Comparison of ENCODE assay signal across 15 cellular contexts in genomic region chr3:71088742-71089141, GRCh38.
A peak's percentile ranks its signal among the peaks of the same experiment; 100 is the strongest.
DNase-seq lines count a peak whose midpoint lies in the region; ATAC-seq and TF ChIP-seq lines count a peak whose summit lies in the region.
"Had no signal": no experiment of that assay in that cellular context is flagged by ENCODE, and none has a peak within 500 bp of the region (broad histone marks: within the 10 kb centered on the region; RNA-seq: fewer than 3 reads in every experiment).

No MANE protein-coding gene starts in this region.

- no peak overlapping the region for H2AFZ ChIP-seq in mammary epithelial cell (ENCODE audit: low read depth, low read length)

- no peaks in the 10 kb centered on the region for H4K20me1 ChIP-seq in mammary epithelial cell (ENCODE audit: insufficient read depth, low read length)

- no peak overlapping the region for H3K9ac ChIP-seq in mammary epithelial cell (ENCODE audit: insufficient read depth, low read length)
- no peak overlapping the region for H3K9ac ChIP-seq in liver (ENCODE audit: low read depth in 1 of 2, low read length in 2 of 2)

- dilution Hi-C loops in mammary epithelial cell (cut with HindIII; ENCODE audit: low sequenced_read_pairs): no loop called here

- POLR2A ChIA-PET in MCF 10A (lab: Yijun Ruan, JAX): no interaction called here
- POLR2A ChIA-PET in activated CD8-positive, alpha-beta T cell treated with anti-CD3 and anti-CD28 coated beads, Interleukin-2, amount 10 ng/mL, durations not matched to agents 7 days and 5 days (lab: Charles Lee): no interaction called here

- no peak for ATAC-seq in activated CD8-positive, alpha-beta T cell treated with anti-CD3 and anti-CD28 coated beads, Interleukin-2, amount 10 ng/mL, durations not matched to agents 7 days and 5 days
- ATAC-seq in HG03175 (IDR thresholded peaks at IDR 0.05; ENCODE audit: unreplicated experiment): no peak
- ATAC-seq: gastrocnemius medialis, Right ventricle myocardium inferior, sciatic nerve had no signal

- H3K4me1 ChIP-seq in mammary epithelial cell (ENCODE audit: insufficient read depth, low read length) (no peaks in the 10 kb centered on the region), liver (ENCODE audit: control insufficient read depth in 4 of 4, insufficient read depth in 4 of 4, low read length in 3 of 4) (peaks cover 6 to 14% (median 11%) of the 10 kb centered on the region in 4 donors)
- H3K4me1 ChIP-seq: gastrocnemius medialis, HAP-1 had no signal

- whole genome bisulfite sequencing in mammary epithelial cell (ENCODE audit: low coverage, missing lambda C conversion rate): 94% methylated on average over 4 of the region's 4 CpGs
- 75% methylated on average over 4 of the region's 4 CpGs for WGBS in liver

- CTCF ChIA-PET in MCF 10A (lab: Yijun Ruan, JAX) (interaction anchor here (0.6 to 1.0 kb wide), 2 partner anchors 18 to 354 kb away, joined by 4 read pairs; no protein-coding TSS in a partner anchor), mammary epithelial cell (lab: Charles Lee; ENCODE audit: low non-redundant PET) (no interaction called here)
- CTCF ChIA-PET in activated CD8-positive, alpha-beta T cell treated with anti-CD3 and anti-CD28 coated beads, Interleukin-2, amount 10 ng/mL, durations not matched to agents 7 days and 5 days (lab: Charles Lee): interaction anchor here (1.6 kb wide), 1 partner anchor 18 kb away, joined by 6 read pairs; no protein-coding TSS in a partner anchor

- H3K27me3 Mint-ChIP-seq in MCF 10A (ENCODE audit: insufficient read depth, unreplicated experiment): no peaks in the 10 kb centered on the region
- no peaks in the 10 kb centered on the region for H3K27me3 Mint-ChIP-seq in activated CD8-positive, alpha-beta T cell treated with anti-CD3 and anti-CD28 coated beads, Interleukin-2, amount 10 ng/mL, durations not matched to agents 7 days and 5 days (ENCODE audit: low read depth)

- H3K36me3 Mint-ChIP-seq in MCF 10A (ENCODE audit: insufficient read depth, unreplicated experiment): peaks cover 13% of the 10 kb centered on the region
- peaks cover 53% of the 10 kb centered on the region for H3K36me3 Mint-ChIP-seq in activated CD8-positive, alpha-beta T cell treated with anti-CD3 and anti-CD28 coated beads, Interleukin-2, amount 10 ng/mL, durations not matched to agents 7 days and 5 days (ENCODE audit: low read depth)

- intact Hi-C loops in MCF 10A (cut with micrococcal nuclease) (no loop called here), mammary epithelial cell (cut with micrococcal nuclease) (no loop called here)

- H3K79me2 ChIP-seq in mammary epithelial cell (ENCODE audit: insufficient read depth, low read length): no peaks in the 10 kb centered on the region

- H3K4me1 Mint-ChIP-seq in MCF 10A (ENCODE audit: insufficient read depth, unreplicated experiment): no peaks in the 10 kb centered on the region
- H3K4me1 Mint-ChIP-seq in activated CD8-positive, alpha-beta T cell treated with anti-CD3 and anti-CD28 coated beads, Interleukin-2, amount 10 ng/mL, durations not matched to agents 7 days and 5 days (ENCODE audit: low read depth): peaks cover 71% of the 10 kb centered on the region

- no peaks in the 10 kb centered on the region for H3K9me3 Mint-ChIP-seq in MCF 10A (ENCODE audit: unreplicated experiment)
- no peaks in the 10 kb centered on the region for H3K9me3 Mint-ChIP-seq in activated CD8-positive, alpha-beta T cell treated with anti-CD3 and anti-CD28 coated beads, Interleukin-2, amount 10 ng/mL, durations not matched to agents 7 days and 5 days (ENCODE audit: insufficient read depth)

- H3K27ac ChIP-seq in mammary epithelial cell (ENCODE audit: insufficient read depth, low read depth, low read length): no peak overlapping the region
- H3K27ac ChIP-seq in liver (ENCODE audit: low read depth in 1 of 2, low read length in 2 of 2): peak overlapping the region in 1 of 2 donors; percentile 46
- H3K27ac ChIP-seq: gastrocnemius medialis had no signal

- BruUV-seq in MCF 10A (replicated peaks; lab: Mats Ljungman, UMichigan) (no TSS peak), mammary epithelial cell (replicated peaks; lab: Mats Ljungman, UMichigan) (no TSS peak)

- no peaks in the 10 kb centered on the region for H3K9me3 ChIP-seq in mammary epithelial cell (replicated peaks; ENCODE audit: insufficient read depth, low read length)
- no peaks in the 10 kb centered on the region for H3K9me3 ChIP-seq in liver (ENCODE audit: control insufficient read depth in 4 of 4, low read length in 3 of 4)
- H3K9me3 ChIP-seq: gastrocnemius medialis, HAP-1, mucosa of descending colon had no signal

- DNase-seq in MCF 10A (ENCODE audit: unreplicated experiment) (no peak), mammary epithelial cell (no peak), islet precursor cell (no peak)
- no peak for DNase-seq in activated CD8-positive, alpha-beta T cell treated with anti-CD3 and anti-CD28 coated beads, Interleukin-2, amount 10 ng/mL, durations not matched to agents 7 days and 5 days
- no peak for DNase-seq in activated effector memory CD4-positive, alpha-beta T cell treated with anti-CD3 and anti-CD28 coated beads, Interleukin-2, amount 50 U/mL, for 16 hours
- DNase-seq: gastrocnemius medialis, left cardiac atrium, mucosa of descending colon, NCI-H2029, NCI-H446 treated with DMSO at 0.1 percent for 48 hours had no signal

- TF ChIP-seq CTCF in MCF 10A (IDR thresholded peaks at IDR 0.05; ENCODE audit: unreplicated experiment): no peak
- no peak for TF ChIP-seq CTCF in mammary epithelial cell (conservative IDR thresholded peaks at IDR 0.05 in 1 of 2, IDR thresholded peaks at IDR 0.05 in 1 of 2; ENCODE audit: extremely low read depth in 1 of 2, insufficient read depth in 1 of 2, low read depth in 1 of 2, low read length in 2 of 2)
- no peak for TF ChIP-seq CTCF in liver (IDR thresholded peaks at IDR 0.05; ENCODE audit: low read depth, low read length, missing input control)

- H3K4me3 ChIP-seq in mammary epithelial cell (replicated peaks in 1 of 3; ENCODE audit: insufficient read depth in 1 of 3, low read depth in 2 of 3, low read length in 3 of 3): no peak overlapping the region
- no peak overlapping the region for H3K4me3 ChIP-seq in liver (ENCODE audit: low read depth in 1 of 3, low read length in 3 of 3)
- H3K4me3 ChIP-seq: gastrocnemius medialis, HAP-1, mucosa of descending colon had no signal

- no peaks in the 10 kb centered on the region for H3K27me3 ChIP-seq in mammary epithelial cell (ENCODE audit: insufficient read depth, low read length)
- no peaks in the 10 kb centered on the region for H3K27me3 ChIP-seq in liver (ENCODE audit: control insufficient read depth in 4 of 4, insufficient read depth in 4 of 4, low read length in 3 of 4)
- H3K27me3 ChIP-seq: gastrocnemius medialis had no signal

- H3K27ac Mint-ChIP-seq in MCF 10A (ENCODE audit: low read depth, unreplicated experiment): peak overlapping the region; percentile 59
- peak overlapping the region; percentile 1 for H3K27ac Mint-ChIP-seq in activated CD8-positive, alpha-beta T cell treated with anti-CD3 and anti-CD28 coated beads, Interleukin-2, amount 10 ng/mL, durations not matched to agents 7 days and 5 days

- in situ Hi-C loops in mammary epithelial cell (cut with MboI; ENCODE audit: low sequenced_read_pairs in 2 of 2): no loop called here

- no peak overlapping the region for H3K4me3 Mint-ChIP-seq in MCF 10A (ENCODE audit: unreplicated experiment)
- no peak overlapping the region for H3K4me3 Mint-ChIP-seq in activated CD8-positive, alpha-beta T cell treated with anti-CD3 and anti-CD28 coated beads, Interleukin-2, amount 10 ng/mL, durations not matched to agents 7 days and 5 days

- no peaks in the 10 kb centered on the region for H3K36me3 ChIP-seq in mammary epithelial cell (ENCODE audit: insufficient read depth, low read length)
- H3K36me3 ChIP-seq in liver (ENCODE audit: control insufficient read depth in 4 of 4, insufficient read depth in 3 of 4, low read depth in 1 of 4, low read length in 3 of 4): no peaks in the 10 kb centered on the region
- H3K36me3 ChIP-seq: gastrocnemius medialis, HAP-1 had no signal

- no peak for TF ChIP-seq RAD21 in liver (IDR thresholded peaks at IDR 0.05)

- H3K4me2 ChIP-seq in mammary epithelial cell (ENCODE audit: insufficient read depth, low read depth, low read length): no peak overlapping the region

TF ChIP-seq in liver, 16 proteins besides CTCF, POLR2A, EP300 and RAD21 (continues in another document):
- TF ChIP-seq SP1 (IDR thresholded peaks at IDR 0.05) (no peak), GABPA (IDR thresholded peaks at IDR 0.05 in 1 of 2, conservative IDR thresholded peaks at IDR 0.05 in 1 of 2) (no peak), JUND (IDR thresholded peaks at IDR 0.05) (no peak), HNF4A (conservative IDR thresholded peaks at IDR 0.05) (peak in 1 of 2 donors; percentile 38), FOXA2 (IDR thresholded peaks at IDR 0.05) (no peak), FOXA1 (IDR thresholded peaks at IDR 0.05) (no peak), RXRA (IDR thresholded peaks at IDR 0.05) (peak; percentile 53 to 66), MAX (IDR thresholded peaks at IDR 0.05) (no peak), ZBTB33 (IDR thresholded peaks at IDR 0.05) (no peak), TAF1 (conservative IDR thresholded peaks at IDR 0.05) (no peak), HNF4G (IDR thresholded peaks at IDR 0.05) (no peak), YY1 (IDR thresholded peaks at IDR 0.05) (no peak), NR2F2 (IDR thresholded peaks at IDR 0.05) (peak; percentile 37), ATF3 (IDR thresholded peaks at IDR 0.05) (no peak)
